ENCODE assay signal across 10 cellular contexts in the genomic region with DNA sequence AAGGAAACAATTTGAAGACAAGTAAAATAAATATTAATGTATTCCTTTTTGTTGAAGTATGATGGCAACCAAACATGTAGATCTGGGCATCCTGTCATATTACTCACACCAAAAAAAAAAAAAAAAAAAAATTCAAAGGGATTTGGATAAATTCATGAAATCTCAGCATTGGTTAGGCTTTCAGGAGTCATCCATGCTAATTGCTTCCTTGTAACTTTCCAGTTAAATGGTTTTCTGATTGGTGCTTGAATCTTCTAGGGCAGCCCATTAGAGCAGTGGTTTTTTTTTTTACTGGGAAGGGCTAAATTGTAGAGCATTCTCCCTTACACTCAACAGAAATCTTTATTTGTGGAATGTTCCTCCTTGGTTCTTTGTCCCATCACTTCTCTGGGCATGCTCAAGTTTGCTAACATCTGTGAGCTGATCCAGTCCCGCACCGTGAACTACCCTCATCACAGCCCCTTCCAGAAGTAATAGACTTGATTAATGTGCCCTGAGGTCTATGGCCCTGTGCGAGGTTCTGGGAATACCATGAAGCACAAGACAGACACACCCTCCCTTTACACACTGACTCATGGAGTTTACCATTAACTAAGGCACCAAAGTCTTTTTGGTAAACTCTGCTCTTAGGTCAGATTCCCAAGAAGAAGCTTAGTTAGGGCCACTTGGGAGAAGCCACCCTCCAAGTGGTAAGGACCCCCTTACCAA. TPM values are rescaled to one million over a fixed set of nuclear protein-coding genes. Genes with fewer than 3 reads are reported as not detected.
DNase-seq lines count a peak whose midpoint lies in the region; ATAC-seq, FAIRE-seq and TF ChIP-seq lines count a peak whose summit lies in the region.
"Had no signal": no experiment of that assay in that cellular context is flagged by ENCODE, and none has a peak within 500 bp of the region (broad histone marks: within the 10 kb centered on the region; RNA-seq: fewer than 3 reads in every experiment).

No MANE protein-coding gene starts in this region.

- H3K79me2 ChIP-seq in GM23248 (ENCODE audit: insufficient read depth), result no peaks in the 10 kb centered on the region
- H3K79me2 ChIP-seq in GM12878 (ENCODE audit: control insufficient read depth, insufficient read depth, low read length), result peaks cover 72% of the 10 kb centered on the region
- no peaks in the 10 kb centered on the region for H3K79me2 ChIP-seq in SK-N-SH (ENCODE audit: insufficient read depth)

- H3K9ac ChIP-seq in GM23248 (no peak overlapping the region), GM12878 (ENCODE audit: control insufficient read depth, insufficient read depth, low read length) (peak overlapping the region; percentile 79), SK-N-SH (no peak overlapping the region)

- H3K9me3 ChIP-seq in GM23248 (ENCODE audit: low read depth) (no peaks in the 10 kb centered on the region), GM12878 (replicated peaks; ENCODE audit: control insufficient read depth, insufficient read depth, low read length) (no peaks in the 10 kb centered on the region), left lung (no peaks in the 10 kb centered on the region), SK-N-SH (no peaks in the 10 kb centered on the region)

- H3K27ac ChIP-seq in GM23248 (no peak overlapping the region), GM12878 (ENCODE audit: control insufficient read depth, insufficient read depth) (peak overlapping the region; percentile 85), left lung (no peak overlapping the region), SK-N-SH (ENCODE audit: low read depth in 2 of 2, low read length in 1 of 2) (peak overlapping the region in 1 of 2 experiments; percentile 15; a peak in 1 of 4 replicates)
- H3K27ac ChIP-seq: dorsolateral prefrontal cortex had no signal

- no peak for ATAC-seq in GM12878
- ATAC-seq in left lung, result peak; percentile 36

- WGBS in GM23248 (ENCODE audit: low coverage in 1 of 2, low lambda C conversion rate in 2 of 2, missing lambda C conversion rate in 2 of 2), 2 experiments, result 21 to 27% methylated on average over 3 of the region's 3 CpGs
- WGBS in GM12878 (ENCODE audit: insufficient coverage, insufficient replicate concordance, low lambda C conversion rate, missing lambda C conversion rate), result 78% methylated on average over 3 of the region's 3 CpGs
- WGBS in SK-N-SH (ENCODE audit: low lambda C conversion rate), result 76% methylated on average over 3 of the region's 3 CpGs

- H4K20me1 ChIP-seq in GM23248 (ENCODE audit: insufficient read depth) (no peaks in the 10 kb centered on the region), GM12878 (ENCODE audit: control insufficient read depth, insufficient read depth) (no peaks in the 10 kb centered on the region; the same call in 1 of the 2 replicates), SK-N-SH (ENCODE audit: insufficient read depth) (no peaks in the 10 kb centered on the region)

- CTCF ChIA-PET in GM12878 (lab: Yijun Ruan, JAX) (interaction anchor here (0.8 to 12.5 kb wide), 6 partner anchors 45 to 136 kb away, joined by 3 to 199 read pairs (median 38); no protein-coding TSS in a partner anchor), SK-N-SH (lab: Yijun Ruan, JAX) (no interaction called here)

- H3F3A ChIP-seq in GM23248 (ENCODE audit: insufficient read depth) (no peaks in the 10 kb centered on the region), SK-N-SH (replicated peaks; ENCODE audit: insufficient read depth) (no peaks in the 10 kb centered on the region)

- peak; percentile 86 for DNase-seq in ACHN
- peak; percentile 58 for DNase-seq in GM23248
- no peak for DNase-seq in GM12878 (ENCODE audit: low read depth, low spot score)
- no peak for DNase-seq in left lung
- DNase-seq in SK-N-SH, result no peak
- no peak for DNase-seq in NCI-H524 (lab: John Stamatoyannopoulos, UW)
- DNase-seq in NK-92 (lab: John Stamatoyannopoulos, UW; ENCODE audit: unreplicated experiment), result no peak
- no peak for DNase-seq in T-helper 9 cell
- DNase-seq: dorsolateral prefrontal cortex, Karpas-422 had no signal

- SMC1A ChIA-PET in GM12878 (lab: Charles Lee; ENCODE audit: uncharacterized antibody, unreplicated experiment), result interaction anchor here (0.7 to 18.5 kb wide), 13 partner anchors 8 to 244 kb away, joined by 3 to 323 read pairs (median 16); a partner anchor contains a TSS

- intact Hi-C loops in GM12878 (cut with micrococcal nuclease; ENCODE audit: unreplicated experiment) (loop anchor here (2.0 kb wide), 1 partner anchor 135 kb away; no protein-coding TSS in a partner anchor), left lung (cut with DNase I) (no loop called here)

- TF ChIP-seq CTCF in GM12878 (IDR thresholded peaks at IDR 0.05 in 2 of 3, conservative IDR thresholded peaks at IDR 0.05 in 1 of 3; ENCODE audit: control insufficient read depth in 2 of 3, extremely low read depth in 1 of 3, insufficient read depth in 1 of 3, low read depth in 3 of 3, low read length in 3 of 3) (no peak), left lung (IDR thresholded peaks at IDR 0.05) (no peak), SK-N-SH (IDR thresholded peaks at IDR 0.05) (no peak)

- TF ChIP-seq EP300 in GM12878 (IDR thresholded peaks at IDR 0.05; ENCODE audit: borderline replicate concordance in 1 of 2, control insufficient read depth in 1 of 2, low read depth in 2 of 2, low read length in 2 of 2) (no peak), SK-N-SH (IDR thresholded peaks at IDR 0.05; ENCODE audit: borderline replicate concordance in 1 of 2, low read depth in 1 of 2, low read length in 1 of 2) (no peak)

- H3K4me2 ChIP-seq in GM23248 (ENCODE audit: unreplicated experiment) (no peak overlapping the region), GM12878 (ENCODE audit: control insufficient read depth, insufficient read depth) (peak overlapping the region; percentile 100), SK-N-SH (no peak overlapping the region)

- in situ Hi-C loops in ACHN (cut with HindIII; ENCODE audit: low pct_ligation_motif_present, low pct_unique_long_range_greater_than_20kb, low sequenced_read_pairs) (no loop called here), GM23248 (cut with MboI) (no loop called here), GM12878 (cut with MboI) (loop anchor here (5.0 kb wide), 1 partner anchor 138 kb away; no protein-coding TSS in a partner anchor)

- H3K27me3 ChIP-seq in GM23248 (replicated peaks; ENCODE audit: insufficient read depth), result no peaks in the 10 kb centered on the region
- no peaks in the 10 kb centered on the region for H3K27me3 ChIP-seq in GM12878 (replicated peaks in 1 of 2; ENCODE audit: control insufficient read depth in 2 of 2, insufficient read depth in 2 of 2, low read length in 1 of 2)
- H3K27me3 ChIP-seq in left lung, result no peaks in the 10 kb centered on the region
- no peaks in the 10 kb centered on the region for H3K27me3 ChIP-seq in SK-N-SH (ENCODE audit: insufficient read depth)
- H3K27me3 ChIP-seq: dorsolateral prefrontal cortex had no signal

- no peak for FAIRE-seq in GM12878 (lab: Jason Lieb, UNC)

- POLR2A ChIA-PET in GM12878 (lab: Charles Lee) (interaction anchor here (0.7 to 14.0 kb wide), 4 partner anchors 9 to 68 kb away, joined by 3 to 233 read pairs (median 3); no protein-coding TSS in a partner anchor), SK-N-SH (lab: Yijun Ruan, JAX) (no interaction called here)

- H3K36me3 ChIP-seq in GM23248 (ENCODE audit: low read depth) (no peaks in the 10 kb centered on the region), GM12878 (ENCODE audit: control insufficient read depth in 2 of 2, insufficient read depth in 2 of 2, low read length in 1 of 2) (peaks cover 4 to 10% of the 10 kb centered on the region in 2 experiments; a peak in 3 of 4 replicates), left lung (peaks cover 0 to 8% of the 10 kb centered on the region in 2 donors), SK-N-SH (replicated peaks in 1 of 2; ENCODE audit: control insufficient read depth in 1 of 2, insufficient read depth in 2 of 2, low read length in 1 of 2) (no peaks in the 10 kb centered on the region)

- TF ChIP-seq RAD21 in GM12878 (IDR thresholded peaks at IDR 0.05; ENCODE audit: insufficient read depth, low read depth, low read length), result no peak
- TF ChIP-seq RAD21 in SK-N-SH (IDR thresholded peaks at IDR 0.05; ENCODE audit: low read length), result no peak

- BruUV-seq in GM12878 (replicated peaks; lab: Mats Ljungman, UMichigan), result TSS peak; percentile 69

- H3K4me1 ChIP-seq in GM23248 (ENCODE audit: insufficient read depth), result peaks cover 18% of the 10 kb centered on the region
- H3K4me1 ChIP-seq in GM12878 (ENCODE audit: control insufficient read depth, insufficient read depth, low read length), result peaks cover 44% of the 10 kb centered on the region
- peaks cover 23 to 34% of the 10 kb centered on the region in 2 donors for H3K4me1 ChIP-seq in left lung
- peaks cover 9 to 10% of the 10 kb centered on the region in 2 experiments; a peak in 1 of 4 replicates for H3K4me1 ChIP-seq in SK-N-SH (ENCODE audit: control insufficient read depth in 1 of 2, insufficient read depth in 2 of 2, low read depth in 1 of 2, low read length in 1 of 2)

- TF ChIP-seq POLR2A in GM12878 (IDR thresholded peaks at IDR 0.05; ENCODE audit: low read depth, low read length), result no peak

- H3K4me3 ChIP-seq in GM23248 (no peak overlapping the region), GM12878 (peak overlapping the region; percentile 90), left lung (no peak overlapping the region), SK-N-SH (ENCODE audit: low read depth in 2 of 2, low read length in 1 of 2) (no peak overlapping the region)
- H3K4me3 ChIP-seq: dorsolateral prefrontal cortex had no signal

- H3K9me2 ChIP-seq in GM23248 (ENCODE audit: insufficient read depth) (no peaks in the 10 kb centered on the region), SK-N-SH (no peaks in the 10 kb centered on the region)

- H2AFZ ChIP-seq in GM23248 (no peak overlapping the region), GM12878 (ENCODE audit: control insufficient read depth, low read depth, low read length) (no peak overlapping the region), SK-N-SH (ENCODE audit: low read depth) (no peak overlapping the region)

- RAD21 ChIA-PET in GM12878 (lab: Charles Lee; ENCODE audit: unreplicated experiment), result interaction anchor here (0.8 to 15.3 kb wide), 14 partner anchors 7 to 138 kb away, joined by 3 to 481 read pairs (median 6); a partner anchor contains a TSS

RNA-seq across cellular contexts. Expression of a gene that starts 56.0 kb away (rescaled TPM):
- 44.5 and 58.0 TPM in 2 replicates for total RNA-seq in GM23248 (2014; rRNA removed; shearing (Covaris generic))
- 48.6 and 54.8 TPM in 2 replicates for polyA plus RNA-seq in GM23248 (2016; fragmentation: Nextera tagmentation; extraction: Ambion mirVana)
- total RNA-seq in GM12878 (2013; cell fraction: nucleolus; rRNA removed), result 309 and 360 TPM in 2 replicates
- total RNA-seq in GM12878 (2014; rRNA removed), result 35.1 and 37.5 TPM in 2 replicates
- 29.8 and 30.7 TPM in 2 replicates for total RNA-seq in GM12878 (2014; rRNA removed; fragmentation: Illumina TruSeq; extraction: Trizol)
- 42.6 and 42.7 TPM in 2 replicates for total RNA-seq in GM12878 (2021)
- polyA plus RNA-seq in GM12878 (2011; ENCODE audit: low read depth), result 17.6 TPM
- 67.9 and 138 TPM in 2 replicates for polyA plus RNA-seq in GM12878 (2011; rRNA removed)
- 166 and 203 TPM in 2 replicates for polyA plus RNA-seq in GM12878 (2011; cell fraction: cytosol; rRNA removed)
- polyA plus RNA-seq in GM12878 (2011; cell fraction: nucleus; rRNA removed), result 232 and 245 TPM in 2 replicates
- polyA plus RNA-seq in GM12878 (2012), result 26.3 and 45.6 TPM in 2 replicates
- polyA plus RNA-seq in GM12878 (2014; fragmentation: Illumina TruSeq; extraction: Trizol), result 18.3 and 27.2 TPM in 2 replicates
- polyA plus RNA-seq in GM12878 (2014; fragmentation: Nextera tagmentation; extraction: Ambion mirVana), result 1 to 10 TPM; 2.9 to 3.6 TPM
- 29.9 and 37.3 TPM in 2 replicates for polyA plus RNA-seq in GM12878 (2014; rRNA removed)
- 10 to 100 TPM; 26.2 to 27.8 TPM for polyA plus RNA-seq in GM12878 (2016; fragmentation: Nextera tagmentation; extraction: Ambion mirVana)
- 178 and 276 TPM in 2 replicates for polyA minus RNA-seq in GM12878 (2011; rRNA and poly(A)+ RNA removed)
- polyA minus RNA-seq in GM12878 (2011; cell fraction: cytosol; rRNA and poly(A)+ RNA removed), result 79.2 and 82.9 TPM in 2 replicates
- 140 and 246 TPM in 2 replicates for polyA minus RNA-seq in GM12878 (2011; cell fraction: nucleus; rRNA and poly(A)+ RNA removed)
- 10 to 100 TPM; 77.8 to 96.9 TPM for total RNA-seq in left lung
- 50.6 and 60.7 TPM in 2 replicates for polyA plus RNA-seq in SK-N-SH (2012; rRNA removed)
- 30.9 and 42.1 TPM in 2 replicates for polyA plus RNA-seq in SK-N-SH (2012; cell fraction: cytosol; rRNA removed)
- polyA plus RNA-seq in SK-N-SH (2012; cell fraction: nucleus; rRNA removed), result 66.8 and 95.4 TPM in 2 replicates

Comparison
In these comparisons a context has a peak if more than half of its experiments do, and no peak if none do; other contexts are left out.
1. DNase-seq: peak in ACHN (single experiment) and GM23248 (single experiment); none in GM12878 (single experiment), left lung (0 of 2), SK-N-SH (single experiment), NCI-H524 (0 of 2), NK-92 (single experiment) and T-helper 9 cell (single experiment).